Comparison of ENCODE assay signal across 21 cellular contexts in genomic region chr7:29495618-29496017, GRCh38.
"Had no signal": no experiment of that assay in that cellular context is flagged by ENCODE, and none has a peak within 500 bp of the region (broad histone marks: within the 10 kb centered on the region; RNA-seq: fewer than 3 reads in every experiment).

No MANE protein-coding gene starts in this region.

- H3K4me1 ChIP-seq: upper lobe of left lung had no signal

- H3K27ac Mint-ChIP-seq: activated CD4-positive, alpha-beta memory T cell treated with anti-CD3 and anti-CD28 coated beads, Interleukin-2, amount 10 ng/mL, durations not matched to agents 7 days and 5 days; activated naive CD4-positive, alpha-beta T cell treated with anti-CD3 and anti-CD28 coated beads for 36 hours; activated T-cell treated with anti-CD3 and anti-CD28 coated beads, Interleukin-2, amount 50 U/mL, for 72 hours; memory B cell; stimulated activated naive B cell treated with anti-CD40 and anti-IgM and Interleukin-4, amounts not matched to agents 10 μg/mL and 1 μg/mL and 100 μg/mL, for 72 hours; T-helper 17 cell had no signal

- H3K4me3 ChIP-seq: heart right ventricle, mucosa of descending colon, testis, upper lobe of left lung had no signal

- H3K36me3 Mint-ChIP-seq: memory B cell; stimulated activated naive B cell treated with anti-CD40 and anti-IgM and Interleukin-4, amounts not matched to agents 10 μg/mL and 1 μg/mL and 100 μg/mL, for 72 hours had no signal

- H3K36me3 ChIP-seq: upper lobe of left lung had no signal

- H3K27ac ChIP-seq: epithelial cell of prostate, heart right ventricle, testis, upper lobe of left lung had no signal

- ATAC-seq: activated T-cell treated with anti-CD3 and anti-CD28 coated beads, Interleukin-2, amount 50 U/mL, for 72 hours; heart right ventricle; left colon; mucosa of descending colon; sciatic nerve; stimulated activated naive B cell treated with anti-CD40 and anti-IgM and Interleukin-4, amounts not matched to agents 10 μg/mL and 1 μg/mL and 100 μg/mL, for 72 hours; T-helper 17 cell had no signal

- H3K9me3 ChIP-seq: heart right ventricle, mucosa of descending colon, testis, upper lobe of left lung had no signal

- H3K9me3 Mint-ChIP-seq: activated CD4-positive, alpha-beta memory T cell treated with anti-CD3 and anti-CD28 coated beads, Interleukin-2, amount 10 ng/mL, durations not matched to agents 7 days and 5 days; activated naive CD4-positive, alpha-beta T cell treated with anti-CD3 and anti-CD28 coated beads for 36 hours; activated T-cell treated with anti-CD3 and anti-CD28 coated beads, Interleukin-2, amount 50 U/mL, for 72 hours; memory B cell; stimulated activated naive B cell treated with anti-CD40 and anti-IgM and Interleukin-4, amounts not matched to agents 10 μg/mL and 1 μg/mL and 100 μg/mL, for 72 hours had no signal

- H3K27me3 ChIP-seq: heart right ventricle, testis, upper lobe of left lung had no signal

- H3K27me3 Mint-ChIP-seq: activated CD4-positive, alpha-beta memory T cell treated with anti-CD3 and anti-CD28 coated beads, Interleukin-2, amount 10 ng/mL, durations not matched to agents 7 days and 5 days; memory B cell; stimulated activated naive B cell treated with anti-CD40 and anti-IgM and Interleukin-4, amounts not matched to agents 10 μg/mL and 1 μg/mL and 100 μg/mL, for 72 hours had no signal

- H3K4me3 Mint-ChIP-seq: activated CD4-positive, alpha-beta memory T cell treated with anti-CD3 and anti-CD28 coated beads, Interleukin-2, amount 10 ng/mL, durations not matched to agents 7 days and 5 days; activated naive CD4-positive, alpha-beta T cell treated with anti-CD3 and anti-CD28 coated beads for 36 hours; activated T-cell treated with anti-CD3 and anti-CD28 coated beads, Interleukin-2, amount 50 U/mL, for 72 hours; memory B cell; stimulated activated naive B cell treated with anti-CD40 and anti-IgM and Interleukin-4, amounts not matched to agents 10 μg/mL and 1 μg/mL and 100 μg/mL, for 72 hours; T-helper 17 cell had no signal

- H3K4me1 Mint-ChIP-seq: activated CD4-positive, alpha-beta memory T cell treated with anti-CD3 and anti-CD28 coated beads, Interleukin-2, amount 10 ng/mL, durations not matched to agents 7 days and 5 days; memory B cell; stimulated activated naive B cell treated with anti-CD40 and anti-IgM and Interleukin-4, amounts not matched to agents 10 μg/mL and 1 μg/mL and 100 μg/mL, for 72 hours; T-helper 17 cell had no signal

- DNase-seq: activated CD4-positive, alpha-beta memory T cell treated with anti-CD3 and anti-CD28 coated beads, Interleukin-2, amount 10 ng/mL, durations not matched to agents 7 days and 5 days; activated CD4-positive, alpha-beta T cell treated with anti-CD3 and anti-CD28 coated beads for 48 hours; activated effector memory CD4-positive, alpha-beta T cell treated with Interleukin-2 at 50 U/mL for 16 hours; activated naive CD4-positive, alpha-beta T cell treated with anti-CD3 and anti-CD28 coated beads for 36 hours; activated T-cell treated with anti-CD3 and anti-CD28 coated beads, Interleukin-2, amount 50 U/mL, for 72 hours; amygdala; cortex of kidney; heart right ventricle; left colon; mucosa of descending colon; occipital lobe; posterior cingulate gyrus; stimulated activated CD8-positive, alpha-beta memory T cell treated with anti-CD3 and anti-CD28 coated beads, Interleukin-4, amount 100 ng/mL, for 48 hours; stimulated activated naive B cell treated with anti-CD40 and anti-IgM and Interleukin-4, amounts not matched to agents 10 μg/mL and 1 μg/mL and 100 μg/mL, for 72 hours; SW 1271; T-helper 17 cell; testis; upper lobe of left lung had no signal
